In the genomic region with DNA sequence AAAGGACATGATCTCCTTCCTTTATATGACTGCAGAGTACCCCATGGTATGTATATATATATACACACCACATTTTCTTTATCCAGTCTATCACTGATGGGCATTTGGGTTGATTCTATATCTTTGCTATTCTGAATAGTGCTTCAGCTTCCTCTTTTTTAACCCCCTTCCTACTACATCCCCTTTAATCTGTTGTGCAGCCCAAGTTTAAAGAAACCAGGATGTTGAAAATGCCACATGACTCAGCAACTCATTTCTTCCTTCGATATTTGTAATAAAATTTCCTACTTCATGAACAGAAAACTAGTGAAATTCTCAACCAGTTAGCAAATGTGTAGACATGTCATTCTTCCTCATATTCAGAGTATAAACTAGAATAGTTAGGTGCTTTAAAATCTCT, we compare ENCODE assay signal across 21 cellular contexts.
"Had no signal": no experiment of that assay in that cellular context is flagged by ENCODE, and none has a peak within 500 bp of the region (broad histone marks: within the 10 kb centered on the region; RNA-seq: fewer than 3 reads in every experiment).

No MANE protein-coding gene starts in this region.

- H3K4me3 Mint-ChIP-seq: activated CD4-positive, alpha-beta memory T cell treated with anti-CD3 and anti-CD28 coated beads, Interleukin-2, amount 10 ng/mL, durations not matched to agents 7 days and 5 days; activated CD8-positive, alpha-beta memory T cell treated with anti-CD3 and anti-CD28 coated beads, Interleukin-2, amount 10 ng/mL, durations not matched to agents 7 days and 5 days; activated naive CD8-positive, alpha-beta T cell treated with anti-CD3 and anti-CD28 coated beads, Interleukin-2, amount 10 ng/mL, durations not matched to agents 7 days and 5 days; mesothelial cell of epicardium; nephron; stimulated activated effector memory CD8-positive, alpha-beta T cell treated with anti-CD3 and anti-CD28 coated beads, Interleukin-12 subunit alpha, Interleukin-12 subunit beta, amount 100 ng/mL, for 72 hours had no signal

- DNase-seq: activated CD4-positive, alpha-beta memory T cell treated with anti-CD3 and anti-CD28 coated beads, Interleukin-2, amount 10 ng/mL, durations not matched to agents 7 days and 5 days; activated CD4-positive, alpha-beta T cell treated with anti-CD3 and anti-CD28 coated beads for 48 hours; activated CD4-positive, CD25-positive, alpha-beta regulatory T cell; activated CD8-positive, alpha-beta memory T cell treated with anti-CD3 and anti-CD28 coated beads, Interleukin-2, amount 10 ng/mL, durations not matched to agents 7 days and 5 days; activated naive CD4-positive, alpha-beta T cell treated with Interleukin-2 at 50 U/mL for 16 hours; activated naive CD8-positive, alpha-beta T cell treated with anti-CD3 and anti-CD28 coated beads, Interleukin-2, amount 10 ng/mL, durations not matched to agents 7 days and 5 days; brain microvascular endothelial cell; central memory CD4-positive, alpha-beta T cell; colonic mucosa; foreskin melanocyte; kidney; occipital lobe; posterior cingulate gyrus; sigmoid colon; stimulated activated CD4-positive, alpha-beta T cell treated with anti-CD3 and anti-CD28 coated beads, Interleukin-4, amount 100 ng/mL, for 24 hours; stomach; trophoblast cell had no signal

- H3K4me1 ChIP-seq: colonic mucosa, sigmoid colon had no signal

- H3K36me3 Mint-ChIP-seq: activated CD8-positive, alpha-beta memory T cell treated with anti-CD3 and anti-CD28 coated beads, Interleukin-2, amount 10 ng/mL, durations not matched to agents 7 days and 5 days; activated naive CD8-positive, alpha-beta T cell treated with anti-CD3 and anti-CD28 coated beads, Interleukin-2, amount 10 ng/mL, durations not matched to agents 7 days and 5 days; mesothelial cell of epicardium; stimulated activated effector memory CD8-positive, alpha-beta T cell treated with anti-CD3 and anti-CD28 coated beads, Interleukin-12 subunit alpha, Interleukin-12 subunit beta, amount 100 ng/mL, for 72 hours had no signal

- H3K9me3 ChIP-seq: colonic mucosa, sigmoid colon, stomach had no signal

- H3K4me3 ChIP-seq: colonic mucosa, sigmoid colon, stomach had no signal

- H3K27ac Mint-ChIP-seq: activated CD4-positive, alpha-beta memory T cell treated with anti-CD3 and anti-CD28 coated beads, Interleukin-2, amount 10 ng/mL, durations not matched to agents 7 days and 5 days; activated CD8-positive, alpha-beta memory T cell treated with anti-CD3 and anti-CD28 coated beads, Interleukin-2, amount 10 ng/mL, durations not matched to agents 7 days and 5 days; activated naive CD8-positive, alpha-beta T cell treated with anti-CD3 and anti-CD28 coated beads, Interleukin-2, amount 10 ng/mL, durations not matched to agents 7 days and 5 days; mesothelial cell of epicardium; nephron; stimulated activated effector memory CD8-positive, alpha-beta T cell treated with anti-CD3 and anti-CD28 coated beads, Interleukin-12 subunit alpha, Interleukin-12 subunit beta, amount 100 ng/mL, for 72 hours had no signal

- H3K36me3 ChIP-seq: brain microvascular endothelial cell, colonic mucosa, sigmoid colon, stomach had no signal

- H3K27me3 Mint-ChIP-seq: activated CD4-positive, alpha-beta memory T cell treated with anti-CD3 and anti-CD28 coated beads, Interleukin-2, amount 10 ng/mL, durations not matched to agents 7 days and 5 days; activated CD8-positive, alpha-beta memory T cell treated with anti-CD3 and anti-CD28 coated beads, Interleukin-2, amount 10 ng/mL, durations not matched to agents 7 days and 5 days; activated naive CD8-positive, alpha-beta T cell treated with anti-CD3 and anti-CD28 coated beads, Interleukin-2, amount 10 ng/mL, durations not matched to agents 7 days and 5 days had no signal

- H3K4me1 Mint-ChIP-seq: activated CD4-positive, alpha-beta memory T cell treated with anti-CD3 and anti-CD28 coated beads, Interleukin-2, amount 10 ng/mL, durations not matched to agents 7 days and 5 days; activated CD8-positive, alpha-beta memory T cell treated with anti-CD3 and anti-CD28 coated beads, Interleukin-2, amount 10 ng/mL, durations not matched to agents 7 days and 5 days; activated naive CD8-positive, alpha-beta T cell treated with anti-CD3 and anti-CD28 coated beads, Interleukin-2, amount 10 ng/mL, durations not matched to agents 7 days and 5 days; mesothelial cell of epicardium; nephron; stimulated activated effector memory CD8-positive, alpha-beta T cell treated with anti-CD3 and anti-CD28 coated beads, Interleukin-12 subunit alpha, Interleukin-12 subunit beta, amount 100 ng/mL, for 72 hours had no signal

- H3K27me3 ChIP-seq: brain microvascular endothelial cell, colonic mucosa, sigmoid colon, stomach had no signal

- H3K9me3 Mint-ChIP-seq: activated naive CD8-positive, alpha-beta T cell treated with anti-CD3 and anti-CD28 coated beads, Interleukin-2, amount 10 ng/mL, durations not matched to agents 7 days and 5 days had no signal

- H3K27ac ChIP-seq: brain microvascular endothelial cell, colonic mucosa, sigmoid colon had no signal

- ATAC-seq: activated CD8-positive, alpha-beta memory T cell treated with anti-CD3 and anti-CD28 coated beads, Interleukin-2, amount 10 ng/mL, durations not matched to agents 7 days and 5 days; left lobe of liver; stimulated activated effector memory CD8-positive, alpha-beta T cell treated with anti-CD3 and anti-CD28 coated beads, Interleukin-12 subunit alpha, Interleukin-12 subunit beta, amount 100 ng/mL, for 72 hours had no signal
